19 cellular contexts compared by ENCODE assay signal in the genomic region with DNA sequence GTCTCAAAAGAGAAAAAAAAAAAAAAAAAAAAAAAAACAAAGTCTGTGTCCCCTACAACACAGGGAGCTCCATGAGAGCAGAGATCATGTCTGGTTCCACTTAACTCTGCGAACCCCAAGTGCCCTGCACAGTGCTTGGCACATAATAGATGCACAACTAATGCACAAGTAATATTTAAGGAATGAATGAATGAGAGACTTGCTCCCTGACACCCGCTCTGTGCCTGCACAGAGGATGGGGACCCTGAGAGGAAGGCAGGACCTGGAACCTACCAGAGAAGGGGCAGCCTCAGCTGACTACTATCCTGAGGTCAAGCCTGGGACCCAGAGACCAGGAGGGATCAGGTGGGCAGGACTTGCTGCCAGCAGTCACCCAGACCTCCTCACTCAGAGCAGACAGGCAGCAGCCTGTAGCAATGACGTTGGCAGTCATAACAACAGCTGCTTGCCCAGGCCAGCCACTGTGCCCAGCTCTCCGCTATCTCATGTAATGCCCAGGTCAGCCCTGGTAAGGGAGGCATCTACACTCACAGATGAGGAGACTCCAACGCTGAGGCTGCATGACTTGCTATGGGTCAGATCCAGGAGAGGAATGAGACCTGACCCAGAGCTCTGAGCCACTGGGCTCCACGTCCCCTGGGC.
"Had no signal": no experiment of that assay in that cellular context is flagged by ENCODE, and none has a peak within 500 bp of the region (broad histone marks: within the 10 kb centered on the region; RNA-seq: fewer than 3 reads in every experiment).

No MANE protein-coding gene starts in this region.

- ATAC-seq: activated CD8-positive, alpha-beta T cell treated with anti-CD3 and anti-CD28 coated beads for 36 hours; activated T-cell treated with anti-CD3 and anti-CD28 coated beads, Interleukin-2, amount 50 U/mL, for 4 hours; body of pancreas; foreskin keratinocyte; sciatic nerve; stimulated activated naive B cell treated with anti-CD40 and anti-IgM and Interleukin-4, amounts not matched to agents 10 μg/mL and 1 μg/mL and 100 μg/mL, for 72 hours had no signal

- H3K4me1 ChIP-seq: body of pancreas, foreskin keratinocyte, thyroid gland had no signal

- H3K4me3 Mint-ChIP-seq: activated CD4-positive, alpha-beta T cell treated with anti-CD3 and anti-CD28 coated beads, Interleukin-2, amount 10 ng/mL, durations not matched to agents 24 days and 14 days; activated CD8-positive, alpha-beta T cell treated with anti-CD3 and anti-CD28 coated beads for 36 hours; activated naive CD4-positive, alpha-beta T cell treated with anti-CD3 and anti-CD28 coated beads for 36 hours; activated T-cell treated with anti-CD3 and anti-CD28 coated beads, Interleukin-2, amount 50 U/mL, for 4 hours; endodermal cell; stimulated activated naive B cell treated with anti-CD40 and anti-IgM and Interleukin-4, amounts not matched to agents 10 μg/mL and 1 μg/mL and 100 μg/mL, for 72 hours had no signal

- H3K9me3 ChIP-seq: body of pancreas, thyroid gland had no signal

- H3K27ac ChIP-seq: body of pancreas, epithelial cell of prostate, foreskin keratinocyte, thyroid gland had no signal

- H3K27ac Mint-ChIP-seq: activated CD4-positive, alpha-beta T cell treated with anti-CD3 and anti-CD28 coated beads, Interleukin-2, amount 10 ng/mL, durations not matched to agents 24 days and 14 days; activated CD8-positive, alpha-beta T cell treated with anti-CD3 and anti-CD28 coated beads for 36 hours; activated naive CD4-positive, alpha-beta T cell treated with anti-CD3 and anti-CD28 coated beads for 36 hours; endodermal cell had no signal

- H3K27me3 ChIP-seq: body of pancreas, foreskin keratinocyte, thyroid gland had no signal

- H3K4me1 Mint-ChIP-seq: activated CD4-positive, alpha-beta T cell treated with anti-CD3 and anti-CD28 coated beads, Interleukin-2, amount 10 ng/mL, durations not matched to agents 24 days and 14 days; endodermal cell; stimulated activated naive B cell treated with anti-CD40 and anti-IgM and Interleukin-4, amounts not matched to agents 10 μg/mL and 1 μg/mL and 100 μg/mL, for 72 hours had no signal

- H3K4me3 ChIP-seq: body of pancreas, lung, thyroid gland had no signal

- H3K9me3 Mint-ChIP-seq: activated CD4-positive, alpha-beta T cell treated with anti-CD3 and anti-CD28 coated beads, Interleukin-2, amount 10 ng/mL, durations not matched to agents 24 days and 14 days; activated CD8-positive, alpha-beta T cell treated with anti-CD3 and anti-CD28 coated beads for 36 hours; activated naive CD4-positive, alpha-beta T cell treated with anti-CD3 and anti-CD28 coated beads for 36 hours; activated T-cell treated with anti-CD3 and anti-CD28 coated beads, Interleukin-2, amount 50 U/mL, for 4 hours; endodermal cell; stimulated activated naive B cell treated with anti-CD40 and anti-IgM and Interleukin-4, amounts not matched to agents 10 μg/mL and 1 μg/mL and 100 μg/mL, for 72 hours had no signal

- H3K27me3 Mint-ChIP-seq: activated CD4-positive, alpha-beta T cell treated with anti-CD3 and anti-CD28 coated beads, Interleukin-2, amount 10 ng/mL, durations not matched to agents 24 days and 14 days; activated CD8-positive, alpha-beta T cell treated with anti-CD3 and anti-CD28 coated beads for 36 hours had no signal

- DNase-seq: activated CD4-positive, alpha-beta T cell treated with anti-CD3 and anti-CD28 coated beads, Interleukin-2, amount 10 ng/mL, durations not matched to agents 24 days and 14 days; activated CD4-positive, CD25-positive, alpha-beta regulatory T cell; activated CD8-positive, alpha-beta T cell treated with anti-CD3 and anti-CD28 coated beads for 36 hours; activated naive CD4-positive, alpha-beta T cell treated with anti-CD3 and anti-CD28 coated beads for 36 hours; activated T-cell treated with anti-CD3 and anti-CD28 coated beads, Interleukin-2, amount 50 U/mL, for 4 hours; body of pancreas; central memory CD4-positive, alpha-beta T cell; endodermal cell; foreskin keratinocyte; glutamatergic neuron; hippocampal formation; islet precursor cell; stimulated activated naive B cell treated with anti-CD40 and anti-IgM and Interleukin-4, amounts not matched to agents 10 μg/mL and 1 μg/mL and 100 μg/mL, for 72 hours; T-helper 1 cell; T-helper 9 cell; thyroid gland had no signal
